1 cellular context compared by ENCODE assay signal in the genomic region with DNA sequence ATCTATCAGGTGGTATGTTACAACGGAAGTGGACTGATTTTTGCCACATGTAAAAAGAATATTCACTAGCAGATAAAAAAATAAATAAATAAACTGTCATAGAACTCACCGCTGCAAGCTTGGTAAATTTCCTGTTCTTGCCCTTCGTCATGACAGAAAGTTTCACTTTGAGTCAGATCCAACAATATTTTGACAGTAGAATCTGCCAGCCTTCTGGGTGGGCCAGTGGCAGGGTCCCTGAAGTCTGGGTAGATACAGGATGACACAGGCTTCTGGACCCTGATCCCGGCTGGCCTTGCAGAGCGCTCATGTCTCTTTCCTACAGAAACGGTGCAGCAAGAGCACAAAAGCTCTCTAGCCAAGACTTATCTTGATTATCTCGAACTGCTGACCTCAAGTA.
TF ChIP-seq lines count a peak whose summit lies in the region.

No MANE protein-coding gene starts in this region.

TF ChIP-seq in GM23338, 12 proteins besides CTCF, POLR2A, EP300 and RAD21 (continued from another document):
- TF ChIP-seq, protein P1, sequence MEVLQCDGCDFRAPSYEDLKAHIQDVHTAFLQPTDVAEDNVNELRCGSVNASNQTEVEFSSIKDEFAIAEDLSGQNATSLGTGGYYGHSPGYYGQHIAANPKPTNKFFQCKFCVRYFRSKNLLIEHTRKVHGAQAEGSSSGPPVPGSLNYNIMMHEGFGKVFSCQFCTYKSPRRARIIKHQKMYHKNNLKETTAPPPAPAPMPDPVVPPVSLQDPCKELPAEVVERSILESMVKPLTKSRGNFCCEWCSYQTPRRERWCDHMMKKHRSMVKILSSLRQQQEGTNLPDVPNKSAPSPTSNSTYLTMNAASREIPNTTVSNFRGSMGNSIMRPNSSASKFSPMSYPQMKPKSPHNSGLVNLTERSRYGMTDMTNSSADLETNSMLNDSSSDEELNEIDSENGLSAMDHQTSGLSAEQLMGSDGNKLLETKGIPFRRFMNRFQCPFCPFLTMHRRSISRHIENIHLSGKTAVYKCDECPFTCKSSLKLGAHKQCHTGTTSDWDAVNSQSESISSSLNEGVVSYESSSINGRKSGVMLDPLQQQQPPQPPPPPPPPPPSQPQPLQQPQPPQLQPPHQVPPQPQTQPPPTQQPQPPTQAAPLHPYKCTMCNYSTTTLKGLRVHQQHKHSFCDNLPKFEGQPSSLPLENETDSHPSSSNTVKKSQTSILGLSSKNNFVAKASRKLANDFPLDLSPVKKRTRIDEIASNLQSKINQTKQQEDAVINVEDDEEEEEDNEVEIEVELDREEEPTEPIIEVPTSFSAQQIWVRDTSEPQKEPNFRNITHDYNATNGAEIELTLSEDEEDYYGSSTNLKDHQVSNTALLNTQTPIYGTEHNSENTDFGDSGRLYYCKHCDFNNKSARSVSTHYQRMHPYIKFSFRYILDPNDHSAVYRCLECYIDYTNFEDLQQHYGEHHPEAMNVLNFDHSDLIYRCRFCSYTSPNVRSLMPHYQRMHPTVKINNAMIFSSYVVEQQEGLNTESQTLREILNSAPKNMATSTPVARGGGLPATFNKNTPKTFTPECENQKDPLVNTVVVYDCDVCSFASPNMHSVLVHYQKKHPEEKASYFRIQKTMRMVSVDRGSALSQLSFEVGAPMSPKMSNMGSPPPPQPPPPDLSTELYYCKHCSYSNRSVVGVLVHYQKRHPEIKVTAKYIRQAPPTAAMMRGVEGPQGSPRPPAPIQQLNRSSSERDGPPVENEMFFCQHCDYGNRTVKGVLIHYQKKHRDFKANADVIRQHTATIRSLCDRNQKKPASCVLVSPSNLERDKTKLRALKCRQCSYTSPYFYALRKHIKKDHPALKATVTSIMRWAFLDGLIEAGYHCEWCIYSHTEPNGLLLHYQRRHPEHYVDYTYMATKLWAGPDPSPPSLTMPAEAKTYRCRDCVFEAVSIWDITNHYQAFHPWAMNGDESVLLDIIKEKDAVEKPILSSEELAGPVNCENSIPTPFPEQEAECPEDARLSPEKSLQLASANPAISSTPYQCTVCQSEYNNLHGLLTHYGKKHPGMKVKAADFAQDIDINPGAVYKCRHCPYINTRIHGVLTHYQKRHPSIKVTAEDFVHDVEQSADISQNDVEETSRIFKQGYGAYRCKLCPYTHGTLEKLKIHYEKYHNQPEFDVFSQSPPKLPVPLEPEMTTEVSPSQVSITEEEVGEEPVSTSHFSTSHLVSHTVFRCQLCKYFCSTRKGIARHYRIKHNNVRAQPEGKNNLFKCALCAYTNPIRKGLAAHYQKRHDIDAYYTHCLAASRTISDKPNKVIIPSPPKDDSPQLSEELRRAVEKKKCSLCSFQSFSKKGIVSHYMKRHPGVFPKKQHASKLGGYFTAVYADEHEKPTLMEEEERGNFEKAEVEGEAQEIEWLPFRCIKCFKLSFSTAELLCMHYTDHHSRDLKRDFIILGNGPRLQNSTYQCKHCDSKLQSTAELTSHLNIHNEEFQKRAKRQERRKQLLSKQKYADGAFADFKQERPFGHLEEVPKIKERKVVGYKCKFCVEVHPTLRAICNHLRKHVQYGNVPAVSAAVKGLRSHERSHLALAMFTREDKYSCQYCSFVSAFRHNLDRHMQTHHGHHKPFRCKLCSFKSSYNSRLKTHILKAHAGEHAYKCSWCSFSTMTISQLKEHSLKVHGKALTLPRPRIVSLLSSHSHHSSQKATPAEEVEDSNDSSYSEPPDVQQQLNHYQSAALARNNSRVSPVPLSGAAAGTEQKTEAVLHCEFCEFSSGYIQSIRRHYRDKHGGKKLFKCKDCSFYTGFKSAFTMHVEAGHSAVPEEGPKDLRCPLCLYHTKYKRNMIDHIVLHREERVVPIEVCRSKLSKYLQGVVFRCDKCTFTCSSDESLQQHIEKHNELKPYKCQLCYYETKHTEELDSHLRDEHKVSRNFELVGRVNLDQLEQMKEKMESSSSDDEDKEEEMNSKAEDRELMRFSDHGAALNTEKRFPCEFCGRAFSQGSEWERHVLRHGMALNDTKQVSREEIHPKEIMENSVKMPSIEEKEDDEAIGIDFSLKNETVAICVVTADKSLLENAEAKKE (CRISPR knock-in tag; IDR thresholded peaks at IDR 0.05) = no peak
- TF ChIP-seq ZNF114 (CRISPR knock-in tag; IDR thresholded peaks at IDR 0.05) (no peak), EZH2phosphoT487 (IDR thresholded peaks at IDR 0.05; ENCODE audit: unreplicated experiment) (no peak), CREB1 (CRISPR knock-in tag; IDR thresholded peaks at IDR 0.05; ENCODE audit: low read depth) (no peak)
